In genomic region chr2:135198481-135198880, GRCh38 we compare ENCODE assay signal across 21 cellular contexts.
"Had no signal": no experiment of that assay in that cellular context is flagged by ENCODE, and none has a peak within 500 bp of the region (broad histone marks: within the 10 kb centered on the region; RNA-seq: fewer than 3 reads in every experiment).

No MANE protein-coding gene starts in this region.

- H3K9me3 ChIP-seq: esophagus squamous epithelium, gastroesophageal sphincter, right lobe of liver, suprapubic skin, upper lobe of right lung, vagina had no signal

- H3K36me3 ChIP-seq: esophagus squamous epithelium, gastroesophageal sphincter, right lobe of liver, suprapubic skin, tibial artery, upper lobe of right lung, vagina had no signal

- H3K27ac ChIP-seq: epithelial cell of prostate, esophagus squamous epithelium, gastroesophageal sphincter, hepatocyte, right lobe of liver, suprapubic skin, tibial artery, upper lobe of right lung, vagina had no signal

- ATAC-seq: effector memory CD8-positive, alpha-beta T cell; gastroesophageal sphincter; left cardiac atrium; left ventricle myocardium superior; naive thymus-derived CD4-positive, alpha-beta T cell; right lobe of liver; stimulated activated effector memory CD8-positive, alpha-beta T cell treated with anti-CD3 and anti-CD28 coated beads, Interleukin-12 subunit alpha, Interleukin-12 subunit beta, amount 100 ng/mL, for 72 hours; stimulated activated naive CD8-positive, alpha-beta T cell treated with anti-CD3 and anti-CD28 coated beads, Interleukin-15, Interleukin-2, amounts not matched to agents 100 U/mL and 50 U/mL, for 24 hours; upper lobe of right lung had no signal

- H3K4me3 ChIP-seq: esophagus squamous epithelium, gastroesophageal sphincter, hepatocyte, lung, right lobe of liver, suprapubic skin, tibial artery, upper lobe of right lung, vagina had no signal

- H3K4me1 ChIP-seq: esophagus squamous epithelium, gastroesophageal sphincter, suprapubic skin, tibial artery, upper lobe of right lung, vagina had no signal

- H3K27me3 ChIP-seq: esophagus squamous epithelium, gastroesophageal sphincter, hepatocyte, right lobe of liver, suprapubic skin, tibial artery, upper lobe of right lung, vagina had no signal

- DNase-seq: effector memory CD8-positive, alpha-beta T cell; esophagus squamous epithelium; foreskin fibroblast; kidney; left cardiac atrium; left ventricle myocardium superior; mesendoderm; naive thymus-derived CD4-positive, alpha-beta T cell; right lobe of liver; stimulated activated CD4-positive, alpha-beta T cell treated with anti-CD3 and anti-CD28 coated beads, Interleukin-4, amount 100 ng/mL, for 1 hour; stimulated activated CD8-positive, alpha-beta memory T cell treated with anti-CD3 and anti-CD28 coated beads, Interleukin-4, amount 100 ng/mL, for 48 hours; stimulated activated naive CD8-positive, alpha-beta T cell treated with anti-CD3 and anti-CD28 coated beads, Interleukin-15, Interleukin-2, amounts not matched to agents 100 U/mL and 50 U/mL, for 24 hours; tibial artery; upper lobe of right lung had no signal
